ENCODE assay signal across 13 cellular contexts in the genomic region with DNA sequence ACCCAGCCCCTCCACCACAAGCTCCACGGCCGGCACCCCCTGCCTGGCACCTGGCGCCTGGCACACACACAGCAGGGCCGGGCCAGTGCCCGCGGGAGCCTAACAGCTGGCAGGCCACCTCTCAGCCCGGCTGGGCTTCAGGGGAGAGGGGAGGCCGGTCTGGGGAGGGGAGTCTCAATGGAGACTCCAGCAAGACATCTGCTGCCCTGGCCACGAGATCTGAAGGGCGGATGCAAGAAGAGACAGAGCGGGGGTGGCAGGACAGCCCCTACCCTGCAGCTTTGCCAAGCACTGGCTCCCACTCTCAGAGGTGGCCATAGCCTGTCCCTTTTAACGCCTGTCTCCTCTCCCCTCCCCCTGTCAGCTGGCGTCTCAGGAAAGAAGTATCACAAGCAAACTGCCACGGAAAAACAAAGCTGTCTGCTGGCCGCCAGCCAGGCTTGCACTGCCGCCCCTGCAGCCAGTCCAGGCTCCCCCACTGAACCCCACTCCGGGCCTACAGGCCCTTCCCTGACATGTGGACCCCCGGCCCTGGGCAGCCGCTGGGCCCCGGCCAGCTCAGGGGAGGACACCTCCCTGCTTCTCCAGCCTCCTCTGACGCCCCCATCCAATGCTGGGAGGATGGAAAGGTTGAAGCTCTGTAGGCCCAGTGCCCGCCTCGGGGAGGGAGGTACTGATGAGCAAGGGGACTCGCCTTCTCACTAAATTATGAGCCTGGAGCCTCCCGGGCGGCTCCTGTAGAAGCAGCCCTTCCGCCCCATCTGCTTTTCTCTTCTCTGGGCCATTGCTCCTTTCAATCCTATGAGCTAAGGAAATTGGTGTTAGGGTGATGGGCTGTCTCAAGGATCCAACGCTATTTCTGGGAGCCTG.
DNase-seq lines count a peak whose midpoint lies in the region; ATAC-seq, FAIRE-seq and TF ChIP-seq lines count a peak whose summit lies in the region.
"Had no signal": no experiment of that assay in that cellular context is flagged by ENCODE, and none has a peak within 500 bp of the region (broad histone marks: within the 10 kb centered on the region; RNA-seq: fewer than 3 reads in every experiment).

No MANE protein-coding gene starts in this region.

- peaks cover 5% of the 10 kb centered on the region for H3K27me3 Mint-ChIP-seq in astrocyte (ENCODE audit: low read depth, unreplicated experiment)
- H3K27me3 Mint-ChIP-seq: activated naive CD8-positive, alpha-beta T cell treated with anti-CD3 and anti-CD28 coated beads, Interleukin-2, amount 10 ng/mL, durations not matched to agents 7 days and 5 days; stimulated activated memory B cell treated with anti-CD40 and anti-IgM and Interleukin-4, amounts not matched to agents 10 μg/mL and 1 μg/mL and 100 μg/mL, for 72 hours; T-cell had no signal

- no peak for FAIRE-seq in astrocyte (lab: Jason Lieb, UNC)

- H3K9me3 ChIP-seq in astrocyte (ENCODE audit: insufficient read depth, low read depth, low read length) (no peaks in the 10 kb centered on the region), tibial nerve (no peaks in the 10 kb centered on the region)

- TF ChIP-seq CTCF in astrocyte (IDR thresholded peaks at IDR 0.05; ENCODE audit: insufficient read depth, low read depth, low read length) (no peak), tibial nerve (IDR thresholded peaks at IDR 0.05) (no peak)

- H3K79me2 ChIP-seq in astrocyte (ENCODE audit: insufficient read depth, low read length) = no peaks in the 10 kb centered on the region

- H3K4me1 Mint-ChIP-seq in astrocyte (ENCODE audit: low read depth, unreplicated experiment) = peaks cover 6% of the 10 kb centered on the region

- H3K4me3 ChIP-seq in astrocyte (ENCODE audit: insufficient read depth, low read depth, low read length) (no peak overlapping the region), tibial nerve (peak overlapping the region in 1 of 4 donors; percentile 10)
- H3K4me3 ChIP-seq: lung had no signal

- H3K27ac ChIP-seq in astrocyte (ENCODE audit: low read depth, low read length) (peak overlapping the region; percentile 25), tibial nerve (peak overlapping the region in 3 of 4 donors; percentile 48 to 57 (median 49))

- no peak for TF ChIP-seq POLR2A in tibial nerve (IDR thresholded peaks at IDR 0.05)

- peak overlapping the region; percentile 44 for H3K9ac ChIP-seq in astrocyte (ENCODE audit: low read length)

- H3K36me3 ChIP-seq in astrocyte (ENCODE audit: insufficient read depth, low read length) (no peaks in the 10 kb centered on the region), tibial nerve (no peaks in the 10 kb centered on the region)

- 29 to 31% methylated on average over 22 to 25 of the region's 28 CpGs for WGBS in tibial nerve, 2 donors

- H3K36me3 Mint-ChIP-seq in astrocyte (ENCODE audit: low read depth, unreplicated experiment) = no peaks in the 10 kb centered on the region
- H3K36me3 Mint-ChIP-seq: activated naive CD8-positive, alpha-beta T cell treated with anti-CD3 and anti-CD28 coated beads, Interleukin-2, amount 10 ng/mL, durations not matched to agents 7 days and 5 days; stimulated activated memory B cell treated with anti-CD40 and anti-IgM and Interleukin-4, amounts not matched to agents 10 μg/mL and 1 μg/mL and 100 μg/mL, for 72 hours; T-cell had no signal

- H3K27me3 ChIP-seq in astrocyte (ENCODE audit: insufficient read depth, low read length) (no peaks in the 10 kb centered on the region), tibial nerve (no peaks in the 10 kb centered on the region)

- DNase-seq in DMS53 (lab: John Stamatoyannopoulos, UW) (peak; percentile 58), DMS53 treated with DMSO at 0.1 percent for 48 hours (lab: John Stamatoyannopoulos, UW; ENCODE audit: unreplicated experiment) (no peak), astrocyte (ENCODE audit: low read depth) (peak; percentile 37), lung microvascular endothelial cell (ENCODE audit: low read depth in 2 of 2) (peak; percentile 19 to 57), tibial nerve (ENCODE audit: low spot score in 2 of 2) (peak in 1 of 2 donors; percentile 48), HuH-7 (ENCODE audit: low spot score) (no peak)
- DNase-seq in stimulated activated CD4-positive, alpha-beta T cell treated with anti-CD3 and anti-CD28 coated beads, Interleukin-2, amount 100 ng/mL, for 24 hours = no peak
- DNase-seq: 8988T; activated naive CD8-positive, alpha-beta T cell treated with anti-CD3 and anti-CD28 coated beads, Interleukin-2, amount 10 ng/mL, durations not matched to agents 7 days and 5 days; T-cell had no signal

- H3K4me1 ChIP-seq in astrocyte (ENCODE audit: insufficient read depth, low read length) = peaks cover 34% of the 10 kb centered on the region
- peaks cover 0 to 43% (median 16%) of the 10 kb centered on the region in 4 donors for H3K4me1 ChIP-seq in tibial nerve

- H4K20me1 ChIP-seq in astrocyte (ENCODE audit: insufficient read depth, low read length) = no peaks in the 10 kb centered on the region

- no peak for ATAC-seq in HG02973 (IDR thresholded peaks at IDR 0.05; ENCODE audit: unreplicated experiment)
- ATAC-seq: stimulated activated memory B cell treated with anti-CD40 and anti-IgM and Interleukin-4, amounts not matched to agents 10 μg/mL and 1 μg/mL and 100 μg/mL, for 72 hours; T-cell had no signal

- peak overlapping the region; percentile 81 for H2AFZ ChIP-seq in astrocyte (ENCODE audit: low read depth, low read length)

- H3K4me3 Mint-ChIP-seq in astrocyte (ENCODE audit: unreplicated experiment) = no peak overlapping the region
- H3K4me3 Mint-ChIP-seq: activated naive CD8-positive, alpha-beta T cell treated with anti-CD3 and anti-CD28 coated beads, Interleukin-2, amount 10 ng/mL, durations not matched to agents 7 days and 5 days; stimulated activated memory B cell treated with anti-CD40 and anti-IgM and Interleukin-4, amounts not matched to agents 10 μg/mL and 1 μg/mL and 100 μg/mL, for 72 hours; T-cell had no signal

- H3K9me3 Mint-ChIP-seq in astrocyte (ENCODE audit: unreplicated experiment) = peaks cover 2% of the 10 kb centered on the region
- H3K9me3 Mint-ChIP-seq: activated naive CD8-positive, alpha-beta T cell treated with anti-CD3 and anti-CD28 coated beads, Interleukin-2, amount 10 ng/mL, durations not matched to agents 7 days and 5 days; stimulated activated memory B cell treated with anti-CD40 and anti-IgM and Interleukin-4, amounts not matched to agents 10 μg/mL and 1 μg/mL and 100 μg/mL, for 72 hours; T-cell had no signal

- no peak overlapping the region for H3K27ac Mint-ChIP-seq in astrocyte (ENCODE audit: unreplicated experiment)
- H3K27ac Mint-ChIP-seq: activated naive CD8-positive, alpha-beta T cell treated with anti-CD3 and anti-CD28 coated beads, Interleukin-2, amount 10 ng/mL, durations not matched to agents 7 days and 5 days; stimulated activated memory B cell treated with anti-CD40 and anti-IgM and Interleukin-4, amounts not matched to agents 10 μg/mL and 1 μg/mL and 100 μg/mL, for 72 hours; T-cell had no signal

- peak overlapping the region; percentile 64 for H3K4me2 ChIP-seq in astrocyte (ENCODE audit: low read length)

- no peak for TF ChIP-seq EP300 in tibial nerve (IDR thresholded peaks at IDR 0.05)

Comparison
In these comparisons a context has a peak if more than half of its experiments do, and no peak if none do; other contexts are left out.
1. DNase-seq: peak in DMS53 (single experiment), astrocyte (single experiment) and lung microvascular endothelial cell (2 of 2); none in DMS53 treated with DMSO at 0.1 percent for 48 hours (single experiment), HuH-7 (single experiment) and stimulated activated CD4-positive, alpha-beta T cell treated with anti-CD3 and anti-CD28 coated beads, Interleukin-2, amount 100 ng/mL, for 24 hours (0 of 2).